In genomic region chr19:46600393-46601317, GRCh38 we compare ENCODE assay signal across 8 cellular contexts. TPM values are rescaled to one million over a fixed set of nuclear protein-coding genes. Genes with fewer than 3 reads are reported as not detected.
A peak's percentile ranks its signal among the peaks of the same experiment; 100 is the strongest.
DNase-seq lines count a peak whose midpoint lies in the region; ATAC-seq and TF ChIP-seq lines count a peak whose summit lies in the region.

No MANE protein-coding gene starts in this region.

- H3K4me1 Mint-ChIP-seq in type B pancreatic cell (ENCODE audit: unreplicated experiment), result peaks cover 17% of the 10 kb centered on the region

- H3K4me3 Mint-ChIP-seq in type B pancreatic cell, result peak overlapping the region; percentile 100

- no peaks in the 10 kb centered on the region for H3K27me3 ChIP-seq in heart right ventricle

- peak overlapping the region; percentile 100 for H3K27ac Mint-ChIP-seq in type B pancreatic cell

- H3K4me3 ChIP-seq in GM12875 (ENCODE audit: low read depth, low read length), result peak overlapping the region; percentile 97
- peak overlapping the region; percentile 83 to 100 (median 100) for H3K4me3 ChIP-seq in heart right ventricle

- intact Hi-C loops in heart right ventricle (cut with DNase I), result loop anchor here in 1 of 10 donors (5.0 kb wide), 1 partner anchor 147 kb away; the partner anchor contains the start of genes FKRP and STRN4

- 1% methylated on average over 76 to 93 of the region's 93 CpGs for WGBS in adipose tissue, 3 donors
- WGBS in heart right ventricle, 2 donors, result 1 to 2% methylated on average over 74 to 93 of the region's 93 CpGs

- H3K4me1 ChIP-seq in heart right ventricle, result peaks cover 20 to 42% (median 40%) of the 10 kb centered on the region in 9 donors

- peaks cover 0 to 11% (median 1%) of the 10 kb centered on the region in 9 donors for H3K36me3 ChIP-seq in heart right ventricle

- H3K27ac ChIP-seq in adipose tissue (ENCODE audit: low read depth, low read length) (peak overlapping the region; percentile 93), heart right ventricle (peak overlapping the region; percentile 84 to 100 (median 99))

- peaks cover 2% of the 10 kb centered on the region for H3K27me3 Mint-ChIP-seq in type B pancreatic cell

- peaks cover 0 to 23% (median 11%) of the 10 kb centered on the region in 11 donors for H3K9me3 ChIP-seq in heart right ventricle

- ATAC-seq in HG02759 (IDR thresholded peaks at IDR 0.05; ENCODE audit: unreplicated experiment) (peak; percentile 79), heart right ventricle (peak; percentile 90 to 95 (median 92))

- DNase-seq in NCI-H128 (lab: John Stamatoyannopoulos, UW; ENCODE audit: unreplicated experiment), result peak; percentile 98
- peak; percentile 83 to 90 for DNase-seq in SW 1271 (lab: John Stamatoyannopoulos, UW)
- DNase-seq in heart right ventricle, result peak; percentile 97 to 98
- DNase-seq in pons (ENCODE audit: low spot score), result peak; percentile 94
- DNase-seq in type B pancreatic cell (ENCODE audit: extremely low spot score, unreplicated experiment), result peak; percentile 99

- no peak for TF ChIP-seq CTCF in GM12875 (IDR thresholded peaks at IDR 0.05; ENCODE audit: borderline replicate concordance, insufficient read depth, low read depth, low read length)
- TF ChIP-seq CTCF in heart right ventricle (IDR thresholded peaks at IDR 0.05), result no peak
- TF ChIP-seq CTCF in type B pancreatic cell (conservative IDR thresholded peaks at IDR 0.05), result no peak

- peaks cover 7% of the 10 kb centered on the region for H3K9me3 Mint-ChIP-seq in type B pancreatic cell

- no peaks in the 10 kb centered on the region for H3K36me3 Mint-ChIP-seq in type B pancreatic cell

RNA-seq across cellular contexts. Expression of gene CALM3, which starts 0.5 kb away (rescaled TPM):
- polyA plus RNA-seq in adipose tissue (100 to 1,000 TPM in 2 of 3 donors, 10 to 100 TPM in 1; 83.9 to 276 (median 115) TPM), heart right ventricle (100 to 1,000 TPM; 304 to 370 TPM)
- total RNA-seq in heart right ventricle (100 to 1,000 TPM; 214 to 488 (median 287) TPM), type B pancreatic cell (ENCODE audit: low replicate concordance) (315 and 335 TPM in 2 replicates)

RNA-seq across cellular contexts. Expression of gene PTGIR, which starts 24.2 kb away (rescaled TPM):
- polyA plus RNA-seq in adipose tissue (1 to 10 TPM; 2.0 to 7.1 (median 3.5) TPM), heart right ventricle (1 to 10 TPM; 5.5 to 8.5 TPM)
- total RNA-seq in heart right ventricle (10 to 100 TPM in 1 of 10 donors, 1 to 10 TPM in 9; 1.4 to 13.7 (median 2.6) TPM), type B pancreatic cell (ENCODE audit: low replicate concordance) (0.46 TPM in 1 of 2 replicates, not detected in the other)

RNA-seq across cellular contexts. Expression of gene GNG8, which starts 35.3 kb away (rescaled TPM):
- not detected for polyA plus RNA-seq in adipose tissue
- total RNA-seq in heart right ventricle, result 1 to 10 TPM in 2 of 10 donors, not detected in 8; 1.9 to 5.9 TPM
- polyA plus RNA-seq in heart right ventricle, result not detected
- 2.4 TPM in 1 of 2 replicates, not detected in the other for total RNA-seq in type B pancreatic cell (ENCODE audit: low replicate concordance)

Comparison
In these comparisons a context has a peak if more than half of its experiments do, and no peak if none do; other contexts are left out.
1. Peak in every context shown above with its lines: DNase-seq, ATAC-seq, H3K4me3 ChIP-seq and H3K27ac ChIP-seq.